Comparison of ENCODE assay signal across 2 cellular contexts in genomic region chr16:1091992-1092552, GRCh38.
TF ChIP-seq lines count a peak whose summit lies in the region.

No MANE protein-coding gene starts in this region.

TF ChIP-seq in HCT116, 20 proteins besides CTCF, POLR2A, EP300 and RAD21:
- TF ChIP-seq YY1 (IDR thresholded peaks at IDR 0.05; ENCODE audit: extremely low read depth, insufficient replicate concordance, low read depth, low read length) (no peak), ZNF274 (IDR thresholded peaks at IDR 0.05; ENCODE audit: low read depth, low read length) (no peak), EZH2 (IDR thresholded peaks at IDR 0.05) (no peak), JUND (IDR thresholded peaks at IDR 0.05) (no peak), SRF (IDR thresholded peaks at IDR 0.05; ENCODE audit: low read depth) (no peak), FOSL1 (IDR thresholded peaks at IDR 0.05; ENCODE audit: low read depth) (no peak), SIN3A (IDR thresholded peaks at IDR 0.05; ENCODE audit: low read depth) (no peak), CBX3 (IDR thresholded peaks at IDR 0.05; ENCODE audit: low read depth) (no peak), ZBTB33 (IDR thresholded peaks at IDR 0.05; ENCODE audit: extremely low read depth, insufficient replicate concordance, low read length) (no peak), EZH2phosphoT487 (IDR thresholded peaks at IDR 0.05; ENCODE audit: borderline replicate concordance) (no peak), EGR1 (IDR thresholded peaks at IDR 0.05; ENCODE audit: low read depth) (no peak), TCF7L2 (IDR thresholded peaks at IDR 0.05; ENCODE audit: borderline replicate concordance, extremely low read depth, insufficient read depth, insufficient read length) (no peak), ZFX (IDR thresholded peaks at IDR 0.05) (no peak), REST (IDR thresholded peaks at IDR 0.05; ENCODE audit: low read depth) (no peak), SP1 (IDR thresholded peaks at IDR 0.05; ENCODE audit: low read depth) (no peak), POLR2AphosphoS5 (IDR thresholded peaks at IDR 0.05; ENCODE audit: low read depth, low read length) (no peak; the same call in 1 of the 2 replicates), CEBPB (IDR thresholded peaks at IDR 0.05; ENCODE audit: low read depth) (no peak), MAX (IDR thresholded peaks at IDR 0.05) (no peak), ELF1 (IDR thresholded peaks at IDR 0.05; ENCODE audit: borderline replicate concordance, low read depth) (no peak)
- TF ChIP-seq, protein P1, sequence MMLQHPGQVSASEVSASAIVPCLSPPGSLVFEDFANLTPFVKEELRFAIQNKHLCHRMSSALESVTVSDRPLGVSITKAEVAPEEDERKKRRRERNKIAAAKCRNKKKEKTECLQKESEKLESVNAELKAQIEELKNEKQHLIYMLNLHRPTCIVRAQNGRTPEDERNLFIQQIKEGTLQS (IDR thresholded peaks at IDR 0.05): no peak

TF ChIP-seq in WTC11, 78 proteins besides CTCF, POLR2A, EP300 and RAD21:
- 0 out of 2 replicates have a peak, but pooled peaks have one; percentile 21 for TF ChIP-seq TEAD4 (CRISPR knock-in tag; IDR thresholded peaks at IDR 0.05)
- no peak for TF ChIP-seq NFYB (CRISPR knock-in tag; conservative IDR thresholded peaks at IDR 0.05; ENCODE audit: low read depth)
TF ChIP-seq in WTC11: peak in this region for 1.
